ENCODE assay signal across 25 cellular contexts in the genomic region with DNA sequence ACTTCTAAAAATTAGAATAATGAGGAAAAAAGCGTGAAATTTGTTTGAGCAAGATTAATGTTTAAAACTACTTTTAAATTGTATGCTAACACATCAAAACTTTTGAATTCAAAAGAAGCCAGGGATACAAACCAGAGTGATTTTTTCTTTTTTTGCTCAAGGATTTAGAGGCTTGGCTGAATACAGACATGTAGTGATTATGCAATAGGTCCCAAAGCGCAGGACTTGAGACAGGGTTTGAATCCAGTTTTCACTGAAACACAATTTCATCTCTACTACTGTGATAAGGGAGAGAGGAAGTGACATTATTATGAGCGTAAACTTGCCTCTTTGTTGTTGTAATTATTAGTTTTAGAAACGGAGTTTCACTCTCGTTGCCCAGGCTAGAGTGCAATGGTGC.
A peak's percentile ranks its signal among the peaks of the same experiment; 100 is the strongest.
DNase-seq lines count a peak whose midpoint lies in the region; ATAC-seq, FAIRE-seq and TF ChIP-seq lines count a peak whose summit lies in the region.
"Had no signal": no experiment of that assay in that cellular context is flagged by ENCODE, and none has a peak within 500 bp of the region (broad histone marks: within the 10 kb centered on the region; RNA-seq: fewer than 3 reads in every experiment).

No MANE protein-coding gene starts in this region.

- H3K9me1 ChIP-seq in K562 (ENCODE audit: control insufficient read depth, insufficient read depth, low read length) = no peaks in the 10 kb centered on the region

- H3K36me3 Mint-ChIP-seq in activated CD8-positive, alpha-beta T cell treated with anti-CD3 and anti-CD28 coated beads, Interleukin-2, amount 10 ng/mL, durations not matched to agents 7 days and 5 days (ENCODE audit: low read depth) = no peaks in the 10 kb centered on the region
- H3K36me3 Mint-ChIP-seq: CD14-positive monocyte had no signal

- CTCF ChIA-PET in HepG2 (lab: Yijun Ruan, JAX; ENCODE audit: low intra/inter-chr PET ratio, low total read pairs) (no interaction called here), K562 (lab: Yijun Ruan, JAX; ENCODE audit: low intra/inter-chr PET ratio) (no interaction called here)
- CTCF ChIA-PET in activated CD8-positive, alpha-beta T cell treated with anti-CD3 and anti-CD28 coated beads, Interleukin-2, amount 10 ng/mL, durations not matched to agents 7 days and 5 days (lab: Charles Lee) = no interaction called here

- WGBS in HepG2 (ENCODE audit: low lambda C conversion rate) = 26% methylated on average over 5 of the region's 5 CpGs
- WGBS in right lobe of liver (ENCODE audit: insufficient coverage, low coverage, low lambda C conversion rate, missing lambda C conversion rate) = 48% methylated on average over 3 of the region's 5 CpGs
- WGBS in K562 (ENCODE audit: insufficient coverage, low coverage, missing lambda C conversion rate) = 4% methylated on average over 5 of the region's 5 CpGs

- no peak for TF ChIP-seq POLR2A in HepG2 (IDR thresholded peaks at IDR 0.05; ENCODE audit: insufficient read depth in 1 of 2, low read depth in 2 of 2, low read length in 2 of 2)
- TF ChIP-seq POLR2A in right lobe of liver (IDR thresholded peaks at IDR 0.05) = no peak
- no peak for TF ChIP-seq POLR2A in NB4 (IDR thresholded peaks at IDR 0.05; ENCODE audit: extremely low read depth, insufficient read length)
- no peak for TF ChIP-seq POLR2A in K562 (conservative IDR thresholded peaks at IDR 0.05)

- in situ Hi-C loops in HepG2 (cut with HindIII; ENCODE audit: extremely low pct_ligation_motif_present, low pct_unique_long_range_greater_than_20kb) = no loop called here
- in situ Hi-C loops in K562 (cut with MboI) = no loop called here

- H3K4me3 Mint-ChIP-seq in activated CD8-positive, alpha-beta T cell treated with anti-CD3 and anti-CD28 coated beads, Interleukin-2, amount 10 ng/mL, durations not matched to agents 7 days and 5 days = no peak overlapping the region
- H3K4me3 Mint-ChIP-seq: CD14-positive monocyte; CD4-positive, alpha-beta T cell; CD8-positive, alpha-beta memory T cell; GM23338 had no signal

- no peaks in the 10 kb centered on the region for H3K27me3 Mint-ChIP-seq in activated CD8-positive, alpha-beta T cell treated with anti-CD3 and anti-CD28 coated beads, Interleukin-2, amount 10 ng/mL, durations not matched to agents 7 days and 5 days (ENCODE audit: low read depth)

- POLR2A ChIA-PET in HepG2 (lab: Yijun Ruan, JAX) (no interaction called here), K562 (lab: Yijun Ruan, JAX) (no interaction called here)
- POLR2A ChIA-PET in activated CD8-positive, alpha-beta T cell treated with anti-CD3 and anti-CD28 coated beads, Interleukin-2, amount 10 ng/mL, durations not matched to agents 7 days and 5 days (lab: Charles Lee) = no interaction called here

- H3K9me3 ChIP-seq in HepG2 (ENCODE audit: low read length) = no peaks in the 10 kb centered on the region
- H3K9me3 ChIP-seq in right lobe of liver = no peaks in the 10 kb centered on the region
- H3K9me3 ChIP-seq in K562 (replicated peaks; ENCODE audit: control insufficient read depth, insufficient read depth, low read depth, low read length) = no peaks in the 10 kb centered on the region
- H3K9me3 ChIP-seq: A549; BE2C; BLaER1 treated with 17β-estradiol and CSF1 and Interleukin-3, amounts not matched to agents 10 nM and 100 nM; HAP-1 had no signal

- H3K4me2 ChIP-seq in HepG2 (ENCODE audit: low read depth, low read length) (no peak overlapping the region), K562 (ENCODE audit: insufficient read depth, low read length) (no peak overlapping the region)
- H3K4me2 ChIP-seq: A549; BLaER1 treated with 17β-estradiol and CSF1 and Interleukin-3, amounts not matched to agents 10 nM and 100 nM; GM23338 had no signal

- no peaks in the 10 kb centered on the region for H4K20me1 ChIP-seq in HepG2 (ENCODE audit: insufficient read depth, low read length)
- no peaks in the 10 kb centered on the region for H4K20me1 ChIP-seq in K562 (replicated peaks; ENCODE audit: control insufficient read depth, insufficient read depth, low read length)
- H4K20me1 ChIP-seq: BLaER1 treated with 17β-estradiol and CSF1 and Interleukin-3, amounts not matched to agents 10 nM and 100 nM had no signal

- DNase-seq in HepG2 (ENCODE audit: low spot score) (no peak), right lobe of liver (no peak), NB4 (ENCODE audit: low read depth) (peak; percentile 16), K562 (ENCODE audit: extremely low read depth in 1 of 4, low spot score in 3 of 4) (no peak), HUDEP-2 (lab: John Stamatoyannopoulos, UW; ENCODE audit: unreplicated experiment in 76 of 76) (no peak), cerebellar cortex (ENCODE audit: low spot score) (no peak)
- DNase-seq in activated CD8-positive, alpha-beta T cell treated with anti-CD3 and anti-CD28 coated beads, Interleukin-2, amount 10 ng/mL, durations not matched to agents 7 days and 5 days = no peak
- DNase-seq: 8988T; ACHN; AML-193; BE2C; CD4-positive, alpha-beta T cell; CD8-positive, alpha-beta memory T cell; DMS53; DMS79 treated with DMSO at 0.1 percent for 48 hours; GF-D8 had no signal

- H3K27ac ChIP-seq in HepG2 (ENCODE audit: extremely low read length, insufficient read depth, low read length) (no peak overlapping the region), right lobe of liver (no peak overlapping the region), K562 (ENCODE audit: extremely low read depth, low read depth, low read length) (no peak overlapping the region)
- H3K27ac ChIP-seq: A549; BLaER1 treated with 17β-estradiol and CSF1 and Interleukin-3, amounts not matched to agents 10 nM and 100 nM had no signal

- H3K36me3 ChIP-seq in HepG2 (replicated peaks in 1 of 2; ENCODE audit: control insufficient read depth in 1 of 2, insufficient read depth in 2 of 2, low read length in 2 of 2) (no peaks in the 10 kb centered on the region), right lobe of liver (no peaks in the 10 kb centered on the region), K562 (ENCODE audit: control insufficient read depth, insufficient read depth, low read length) (no peaks in the 10 kb centered on the region)
- H3K36me3 ChIP-seq: BE2C; BLaER1 treated with 17β-estradiol and CSF1 and Interleukin-3, amounts not matched to agents 10 nM and 100 nM; HAP-1 had no signal

- TF ChIP-seq CTCF in HepG2 (CRISPR knock-in tag; IDR thresholded peaks at IDR 0.05) (no peak), right lobe of liver (IDR thresholded peaks at IDR 0.05) (no peak), NB4 (IDR thresholded peaks at IDR 0.05; ENCODE audit: low read depth, low read length) (no peak), K562 (IDR thresholded peaks at IDR 0.05 in 2 of 3, conservative IDR thresholded peaks at IDR 0.05 in 1 of 3; ENCODE audit: insufficient read depth in 2 of 3, low read depth in 1 of 3, low read length in 3 of 3) (no peak)

- no peak overlapping the region for H3K4me3 ChIP-seq in HepG2 (replicated peaks in 1 of 3; ENCODE audit: insufficient read depth in 1 of 3, low read depth in 2 of 3, low read length in 3 of 3)
- H3K4me3 ChIP-seq in right lobe of liver = no peak overlapping the region
- no peak overlapping the region for H3K4me3 ChIP-seq in NB4 (ENCODE audit: low read depth, low read length)
- no peak overlapping the region for H3K4me3 ChIP-seq in K562
- H3K4me3 ChIP-seq: A549; BLaER1 treated with 17β-estradiol and CSF1 and Interleukin-3, amounts not matched to agents 10 nM and 100 nM; GM23338; HAP-1 had no signal

- H3K4me1 Mint-ChIP-seq in activated CD8-positive, alpha-beta T cell treated with anti-CD3 and anti-CD28 coated beads, Interleukin-2, amount 10 ng/mL, durations not matched to agents 7 days and 5 days (ENCODE audit: low read depth) = no peaks in the 10 kb centered on the region
- H3K4me1 Mint-ChIP-seq: CD14-positive monocyte; CD8-positive, alpha-beta memory T cell; GM23338 had no signal

- TF ChIP-seq RAD21 in HepG2 (CRISPR knock-in tag; IDR thresholded peaks at IDR 0.05) (no peak), K562 (CRISPR knock-in tag; conservative IDR thresholded peaks at IDR 0.05 in 1 of 2, IDR thresholded peaks at IDR 0.05 in 1 of 2) (no peak)

- H3K9ac ChIP-seq in HepG2 (ENCODE audit: insufficient read depth, low read depth, low read length) (no peak overlapping the region), K562 (ENCODE audit: insufficient read depth in 1 of 2, low read depth in 2 of 2, low read length in 2 of 2) (no peak overlapping the region)
- H3K9ac ChIP-seq: BLaER1 treated with 17β-estradiol and CSF1 and Interleukin-3, amounts not matched to agents 10 nM and 100 nM had no signal

- FAIRE-seq in HepG2 (lab: Jason Lieb, UNC) (no peak), K562 (lab: Jason Lieb, UNC) (no peak)
- FAIRE-seq: A549, D721Med, GM12891, GM18507, H54 had no signal

- no peak for TF ChIP-seq EP300 in HepG2 (IDR thresholded peaks at IDR 0.05; ENCODE audit: low read depth in 2 of 2, low read length in 2 of 2)
- TF ChIP-seq EP300 in HepG2 (CRISPR knock-in tag; IDR thresholded peaks at IDR 0.05; ENCODE audit: borderline replicate concordance) = no peak
- no peak for TF ChIP-seq EP300 in K562 (IDR thresholded peaks at IDR 0.05; ENCODE audit: low read length)

- no peak for ATAC-seq in HepG2
- ATAC-seq in right lobe of liver = no peak
- ATAC-seq in K562 = no peak
- ATAC-seq in activated CD8-positive, alpha-beta T cell treated with anti-CD3 and anti-CD28 coated beads, Interleukin-2, amount 10 ng/mL, durations not matched to agents 7 days and 5 days = no peak
- ATAC-seq: A549, GM23338 had no signal

- no TSS peak for BruUV-seq in HepG2 (replicated peaks; lab: Mats Ljungman, UMichigan)
- no TSS peak for BruUV-seq in K562 (replicated peaks; lab: Mats Ljungman, UMichigan)

- no peaks in the 10 kb centered on the region for H3K79me2 ChIP-seq in HepG2 (ENCODE audit: insufficient read depth, low read length)
- H3K79me2 ChIP-seq in K562 (ENCODE audit: control insufficient read depth, insufficient read depth, low read length) = no peaks in the 10 kb centered on the region

- intact Hi-C loops in HepG2 (cut with micrococcal nuclease; ENCODE audit: unreplicated experiment) (no loop called here), right lobe of liver (cut with DNase I) (no loop called here), K562 (cut with micrococcal nuclease) (no loop called here)

- H3K27ac Mint-ChIP-seq in activated CD8-positive, alpha-beta T cell treated with anti-CD3 and anti-CD28 coated beads, Interleukin-2, amount 10 ng/mL, durations not matched to agents 7 days and 5 days = no peak overlapping the region
- H3K27ac Mint-ChIP-seq: CD14-positive monocyte; CD4-positive, alpha-beta T cell; CD8-positive, alpha-beta memory T cell; GM23338 had no signal

- H3K27me3 ChIP-seq in HepG2 (ENCODE audit: control insufficient read depth in 1 of 2, insufficient read depth in 2 of 2, low read length in 2 of 2) (no peaks in the 10 kb centered on the region; a peak in 1 of 5 replicates), right lobe of liver (no peaks in the 10 kb centered on the region), K562 (ENCODE audit: control insufficient read depth in 2 of 2, insufficient read depth in 2 of 2, low read length in 2 of 2) (no peaks in the 10 kb centered on the region)
- H3K27me3 ChIP-seq: BE2C; BLaER1 treated with 17β-estradiol and CSF1 and Interleukin-3, amounts not matched to agents 10 nM and 100 nM had no signal

- no peaks in the 10 kb centered on the region for H3K4me1 ChIP-seq in HepG2 (ENCODE audit: insufficient read depth, low read length)
- no peaks in the 10 kb centered on the region for H3K4me1 ChIP-seq in right lobe of liver
- H3K4me1 ChIP-seq in K562 (replicated peaks in 1 of 2; ENCODE audit: control insufficient read depth in 2 of 2, insufficient read depth in 2 of 2, low read length in 2 of 2) = no peaks in the 10 kb centered on the region
- H3K4me1 ChIP-seq: A549; BE2C; BLaER1 treated with 17β-estradiol and CSF1 and Interleukin-3, amounts not matched to agents 10 nM and 100 nM; HAP-1 had no signal

- H2AFZ ChIP-seq in HepG2 (ENCODE audit: low read length) (no peak overlapping the region), K562 (ENCODE audit: low read depth, low read length) (no peak overlapping the region)
- H2AFZ ChIP-seq: GM23338 had no signal

- peaks cover 6% of the 10 kb centered on the region for H3K9me3 Mint-ChIP-seq in activated CD8-positive, alpha-beta T cell treated with anti-CD3 and anti-CD28 coated beads, Interleukin-2, amount 10 ng/mL, durations not matched to agents 7 days and 5 days (ENCODE audit: insufficient read depth)

Comparison
In these comparisons a context has a peak if more than half of its experiments do, and no peak if none do; other contexts are left out.
1. Of the 241 proteins assayed by ChIP-seq in both HepG2 and K562: peak only in HepG2: none; only in K562: IRF9; in both: CEBPB and CEBPG; in neither: 237; mixed calls (peak in some experiments, not most) for 1.